In genomic region chr6:138654715-138655634, GRCh38 we compare ENCODE assay signal across 8 cellular contexts.
DNase-seq lines count a peak whose midpoint lies in the region; ATAC-seq and TF ChIP-seq lines count a peak whose summit lies in the region.

No MANE protein-coding gene starts in this region.

- no peak for TF ChIP-seq RAD21 in SK-N-SH (IDR thresholded peaks at IDR 0.05; ENCODE audit: low read length)

- H3K36me3 ChIP-seq in stomach (no peaks in the 10 kb centered on the region), SK-N-SH (replicated peaks in 1 of 2; ENCODE audit: control insufficient read depth in 1 of 2, insufficient read depth in 2 of 2, low read length in 1 of 2) (no peaks in the 10 kb centered on the region)

- CTCF ChIA-PET in SK-N-SH (lab: Yijun Ruan, JAX) = no interaction called here

- no peaks in the 10 kb centered on the region for H3K36me3 Mint-ChIP-seq in chondrocyte (ENCODE audit: low read depth)

- in situ Hi-C loops in G401 (cut with HindIII; ENCODE audit: low sequenced_read_pairs) = no loop called here

- H3K9me2 ChIP-seq in SK-N-SH = no peaks in the 10 kb centered on the region

- H3K9me3 Mint-ChIP-seq in chondrocyte (ENCODE audit: low read depth) = no peaks in the 10 kb centered on the region

- POLR2A ChIA-PET in SK-N-SH (lab: Yijun Ruan, JAX) = no interaction called here

- H3K4me1 ChIP-seq in stomach (peaks cover 0 to 3% (median 0%) of the 10 kb centered on the region in 4 donors), SK-N-SH (ENCODE audit: control insufficient read depth in 1 of 2, insufficient read depth in 2 of 2, low read depth in 1 of 2, low read length in 1 of 2) (peaks cover 0 to 4% of the 10 kb centered on the region in 2 experiments; a peak in 1 of 4 replicates)

- no peak overlapping the region for H3K4me2 ChIP-seq in SK-N-SH

- H3K4me3 ChIP-seq in stomach (no peak overlapping the region), SK-N-SH (ENCODE audit: low read depth in 2 of 2, low read length in 1 of 2) (no peak overlapping the region)

- H3K27me3 ChIP-seq in stomach (no peaks in the 10 kb centered on the region), SK-N-SH (ENCODE audit: insufficient read depth) (peaks cover 27% of the 10 kb centered on the region)

- H3K4me3 Mint-ChIP-seq in chondrocyte (ENCODE audit: unreplicated experiment) = no peak overlapping the region

- no peaks in the 10 kb centered on the region for H3K79me2 ChIP-seq in SK-N-SH (ENCODE audit: insufficient read depth)

- no peak overlapping the region for H3K9ac ChIP-seq in SK-N-SH

- 77 to 87% (median 80%) methylated on average over 6 of the region's 6 CpGs for WGBS in stomach, 5 donors
- WGBS in SK-N-SH (ENCODE audit: low lambda C conversion rate) = 10% methylated on average over 6 of the region's 6 CpGs

- H3K27ac Mint-ChIP-seq in chondrocyte (ENCODE audit: unreplicated experiment) = peak overlapping the region; percentile 66

- TF ChIP-seq EP300 in stomach (IDR thresholded peaks at IDR 0.05) = no peak
- TF ChIP-seq EP300 in SK-N-SH (IDR thresholded peaks at IDR 0.05; ENCODE audit: borderline replicate concordance in 1 of 2, low read depth in 1 of 2, low read length in 1 of 2) = no peak

- H3K27ac ChIP-seq in stomach (no peak overlapping the region), SK-N-SH (ENCODE audit: low read depth in 2 of 2, low read length in 1 of 2) (no peak overlapping the region)

- ATAC-seq in GM21515 (IDR thresholded peaks at IDR 0.05; ENCODE audit: unreplicated experiment) (peak; percentile 97), HG03565 (IDR thresholded peaks at IDR 0.05; ENCODE audit: unreplicated experiment) (peak; percentile 99)
- peak; percentile 97 for ATAC-seq in stimulated activated naive CD8-positive, alpha-beta T cell treated with anti-CD3 and anti-CD28 coated beads, Interleukin-15, Interleukin-2, amounts not matched to agents 100 U/mL and 50 U/mL, for 24 hours

- intact Hi-C loops in stomach (cut with DNase I; ENCODE audit: low total_unique reads) = no loop called here

- H4K20me1 ChIP-seq in SK-N-SH (ENCODE audit: insufficient read depth) = no peaks in the 10 kb centered on the region

- TF ChIP-seq CTCF in chondrocyte (IDR thresholded peaks at IDR 0.05) (no peak), stomach (IDR thresholded peaks at IDR 0.05) (no peak), SK-N-SH (IDR thresholded peaks at IDR 0.05) (no peak)

- DNase-seq in GM03348 (ENCODE audit: low spot score) (peak; percentile 60), chondrocyte (ENCODE audit: low spot score) (no peak), stomach (no peak), SK-N-SH (no peak), G401 (ENCODE audit: low spot score) (no peak)
- peak; percentile 15 for DNase-seq in stimulated activated naive CD8-positive, alpha-beta T cell treated with anti-CD3 and anti-CD28 coated beads, Interleukin-15, Interleukin-2, amounts not matched to agents 100 U/mL and 50 U/mL, for 24 hours

- no peak overlapping the region for H2AFZ ChIP-seq in SK-N-SH (ENCODE audit: low read depth)

- peaks cover 31% of the 10 kb centered on the region for H3K4me1 Mint-ChIP-seq in chondrocyte (ENCODE audit: low read depth)

- no peak for TF ChIP-seq POLR2A in stomach (IDR thresholded peaks at IDR 0.05)

- H3F3A ChIP-seq in SK-N-SH (replicated peaks; ENCODE audit: insufficient read depth) = no peaks in the 10 kb centered on the region

- H3K27me3 Mint-ChIP-seq in chondrocyte (ENCODE audit: low read depth) = no peaks in the 10 kb centered on the region

- H3K9me3 ChIP-seq in stomach (no peaks in the 10 kb centered on the region), SK-N-SH (no peaks in the 10 kb centered on the region)

TF ChIP-seq in SK-N-SH, 30 proteins besides CTCF, POLR2A, EP300 and RAD21:
- TF ChIP-seq ZBTB33 (IDR thresholded peaks at IDR 0.05; ENCODE audit: borderline replicate concordance, low read depth) (no peak), TAF1 (IDR thresholded peaks at IDR 0.05; ENCODE audit: borderline replicate concordance, low read depth, low read length) (no peak), RCOR1 (IDR thresholded peaks at IDR 0.05; ENCODE audit: low read length) (no peak), TCF12 (IDR thresholded peaks at IDR 0.05) (no peak), ELF1 (IDR thresholded peaks at IDR 0.05) (no peak), FOXM1 (IDR thresholded peaks at IDR 0.05; ENCODE audit: low read depth) (no peak), GABPA (IDR thresholded peaks at IDR 0.05; ENCODE audit: low read depth) (no peak), POLR2AphosphoS5 (IDR thresholded peaks at IDR 0.05; ENCODE audit: low read depth, low read length) (no peak)

Comparison
In these comparisons a context has a peak if more than half of its experiments do, and no peak if none do; other contexts are left out.
1. DNase-seq: peak in GM03348 (single experiment) and stimulated activated naive CD8-positive, alpha-beta T cell treated with anti-CD3 and anti-CD28 coated beads, Interleukin-15, Interleukin-2, amounts not matched to agents 100 U/mL and 50 U/mL, for 24 hours (single experiment); none in chondrocyte (single experiment), stomach (single experiment), SK-N-SH (single experiment) and G401 (single experiment).
2. Peak in every context shown above with its lines, with median percentiles within 50 percentile points of each other: ATAC-seq.